In the genomic region with DNA sequence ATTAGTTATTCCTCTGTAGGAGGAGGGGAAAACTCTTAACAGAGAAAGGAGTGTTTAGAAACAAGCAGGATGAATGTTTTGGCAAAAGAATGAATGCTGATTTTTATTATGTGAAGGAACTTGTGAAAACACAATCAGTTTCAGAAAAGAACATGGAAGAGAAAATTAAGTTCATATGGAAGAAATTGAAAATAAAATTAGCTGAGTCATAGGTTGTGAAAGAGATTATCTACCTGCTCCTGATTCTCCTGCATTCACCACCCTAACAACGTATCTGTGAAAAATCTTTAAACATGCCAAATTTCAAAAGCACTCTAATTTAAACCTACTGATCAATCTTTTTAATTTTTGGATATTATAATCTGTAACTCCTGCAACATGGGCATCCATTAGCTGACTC, we compare ENCODE assay signal across 21 cellular contexts.
DNase-seq lines count a peak whose midpoint lies in the region; ATAC-seq, FAIRE-seq and TF ChIP-seq lines count a peak whose summit lies in the region.
"Had no signal": no experiment of that assay in that cellular context is flagged by ENCODE, and none has a peak within 500 bp of the region (broad histone marks: within the 10 kb centered on the region; RNA-seq: fewer than 3 reads in every experiment).

No MANE protein-coding gene starts in this region.

- H3K9ac ChIP-seq in K562 (ENCODE audit: insufficient read depth in 1 of 2, low read depth in 2 of 2, low read length in 2 of 2) = no peak overlapping the region
- H3K9ac ChIP-seq: BLaER1 had no signal

- CTCF ChIA-PET in K562 (lab: Yijun Ruan, JAX; ENCODE audit: low intra/inter-chr PET ratio) (no interaction called here), RWPE1 (lab: Yijun Ruan, JAX) (no interaction called here)

- TF ChIP-seq EP300 in K562 (IDR thresholded peaks at IDR 0.05; ENCODE audit: low read length) = no peak

- DNase-seq in GM03348 (ENCODE audit: low spot score) = peak; percentile 6
- no peak for DNase-seq in GM23338 (ENCODE audit: low spot score)
- DNase-seq in K562 (ENCODE audit: extremely low read depth in 1 of 4, low spot score in 3 of 4) = no peak
- peak; percentile 22 for DNase-seq in fibroblast of peridontal ligament (ENCODE audit: extremely low read depth)
- no peak for DNase-seq in vagina (ENCODE audit: extremely low spot score in 2 of 2)
- DNase-seq in RWPE1 (ENCODE audit: low spot score) = no peak
- DNase-seq in progenitor cell of endocrine pancreas (ENCODE audit: low spot score, unreplicated experiment) = no peak
- DNase-seq: Caco-2; CD4-positive, CD25-positive, alpha-beta regulatory T cell; CD8-positive, alpha-beta T cell; DMS153; DND-41; H9 had no signal

- H3K4me1 ChIP-seq in GM23338 (ENCODE audit: insufficient read depth) = no peaks in the 10 kb centered on the region
- H3K4me1 ChIP-seq in K562 (replicated peaks in 1 of 2; ENCODE audit: control insufficient read depth in 2 of 2, insufficient read depth in 2 of 2, low read length in 2 of 2) = no peaks in the 10 kb centered on the region
- no peaks in the 10 kb centered on the region for H3K4me1 ChIP-seq in vagina
- H3K4me1 ChIP-seq: BLaER1 had no signal

- H3F3A ChIP-seq in GM23338 (replicated peaks; ENCODE audit: low read depth) = no peaks in the 10 kb centered on the region

- in situ Hi-C loops in K562 (cut with MboI) = no loop called here

- BruUV-seq in K562 (replicated peaks; lab: Mats Ljungman, UMichigan) = no TSS peak

- ATAC-seq in GM23338 (no peak), K562 (no peak), GM21390 (IDR thresholded peaks at IDR 0.05; ENCODE audit: unreplicated experiment) (no peak)
- ATAC-seq: CD8-positive, alpha-beta T cell; GM12878; HCT116 had no signal

- H3K79me2 ChIP-seq in GM23338 (replicated peaks; ENCODE audit: insufficient read depth) = no peaks in the 10 kb centered on the region
- no peaks in the 10 kb centered on the region for H3K79me2 ChIP-seq in K562 (ENCODE audit: control insufficient read depth, insufficient read depth, low read length)

- H3K4me1 Mint-ChIP-seq in GM23338 (no peaks in the 10 kb centered on the region), progenitor cell of endocrine pancreas (ENCODE audit: low read depth) (peaks cover 20% of the 10 kb centered on the region)
- H3K4me1 Mint-ChIP-seq: B cell; CD4-positive, CD25-positive, alpha-beta regulatory T cell; H9 had no signal

- H3K9me3 Mint-ChIP-seq in GM23338 (no peaks in the 10 kb centered on the region), progenitor cell of endocrine pancreas (ENCODE audit: low read depth) (peaks cover 4% of the 10 kb centered on the region)
- H3K9me3 Mint-ChIP-seq: CD8-positive, alpha-beta T cell had no signal

- H3K4me3 ChIP-seq in GM23338 = no peak overlapping the region
- no peak overlapping the region for H3K4me3 ChIP-seq in K562
- no peak overlapping the region for H3K4me3 ChIP-seq in vagina
- H3K4me3 ChIP-seq: BLaER1, GM12878 had no signal

- H3K36me3 ChIP-seq in GM23338 (ENCODE audit: insufficient read depth) (no peaks in the 10 kb centered on the region), K562 (ENCODE audit: control insufficient read depth, insufficient read depth, low read length) (no peaks in the 10 kb centered on the region), vagina (no peaks in the 10 kb centered on the region)
- H3K36me3 ChIP-seq: BLaER1 had no signal

- no peak for TF ChIP-seq CTCF in GM23338 (conservative IDR thresholded peaks at IDR 0.05; ENCODE audit: low read depth in 2 of 2)
- TF ChIP-seq CTCF in K562 (IDR thresholded peaks at IDR 0.05 in 2 of 3, conservative IDR thresholded peaks at IDR 0.05 in 1 of 3; ENCODE audit: insufficient read depth in 2 of 3, low read depth in 1 of 3, low read length in 3 of 3) = no peak
- TF ChIP-seq CTCF in vagina (IDR thresholded peaks at IDR 0.05) = no peak
- no peak for TF ChIP-seq CTCF in RWPE1 (conservative IDR thresholded peaks at IDR 0.05; ENCODE audit: low read depth)
- TF ChIP-seq CTCF in progenitor cell of endocrine pancreas (IDR thresholded peaks at IDR 0.05; ENCODE audit: unreplicated experiment) = no peak

- TF ChIP-seq RAD21 in K562 (CRISPR knock-in tag; conservative IDR thresholded peaks at IDR 0.05 in 1 of 2, IDR thresholded peaks at IDR 0.05 in 1 of 2) = no peak

- H2AFZ ChIP-seq in GM23338 (no peak overlapping the region), K562 (ENCODE audit: low read depth, low read length) (no peak overlapping the region)

- POLR2A ChIA-PET in K562 (lab: Yijun Ruan, JAX) = no interaction called here
- POLR2A ChIA-PET in RWPE1 (lab: Yijun Ruan, JAX; ENCODE audit: low non-redundant PET) = no interaction called here

- H3K4me3 Mint-ChIP-seq in GM23338 (no peak overlapping the region), progenitor cell of endocrine pancreas (ENCODE audit: low read depth) (no peak overlapping the region)
- H3K4me3 Mint-ChIP-seq: B cell; CD4-positive, CD25-positive, alpha-beta regulatory T cell; CD8-positive, alpha-beta T cell; H9 had no signal

- H3K36me3 Mint-ChIP-seq in GM23338 (ENCODE audit: low read depth) = no peaks in the 10 kb centered on the region
- H3K36me3 Mint-ChIP-seq in progenitor cell of endocrine pancreas (ENCODE audit: insufficient read depth) = no peaks in the 10 kb centered on the region
- H3K36me3 Mint-ChIP-seq: CD4-positive, CD25-positive, alpha-beta regulatory T cell; CD8-positive, alpha-beta T cell had no signal

- no peaks in the 10 kb centered on the region for H3K27me3 Mint-ChIP-seq in GM23338 (ENCODE audit: insufficient read depth, low read depth, poor library complexity)
- peaks cover 15% of the 10 kb centered on the region for H3K27me3 Mint-ChIP-seq in progenitor cell of endocrine pancreas
- H3K27me3 Mint-ChIP-seq: B cell; CD4-positive, CD25-positive, alpha-beta regulatory T cell had no signal

- peak overlapping the region; percentile 39; the same call in 1 of the 2 replicates for H3K27ac Mint-ChIP-seq in GM23338
- H3K27ac Mint-ChIP-seq in progenitor cell of endocrine pancreas = no peak overlapping the region
- H3K27ac Mint-ChIP-seq: B cell; CD4-positive, CD25-positive, alpha-beta regulatory T cell; CD8-positive, alpha-beta T cell; H9 had no signal

- no peaks in the 10 kb centered on the region for H3K27me3 ChIP-seq in GM23338 (ENCODE audit: insufficient read depth)
- no peaks in the 10 kb centered on the region for H3K27me3 ChIP-seq in K562 (ENCODE audit: control insufficient read depth in 2 of 2, insufficient read depth in 2 of 2, low read length in 2 of 2)
- no peaks in the 10 kb centered on the region for H3K27me3 ChIP-seq in vagina
- H3K27me3 ChIP-seq: BLaER1 had no signal

- H4K20me1 ChIP-seq in GM23338 (replicated peaks; ENCODE audit: insufficient read depth) = no peaks in the 10 kb centered on the region
- no peaks in the 10 kb centered on the region for H4K20me1 ChIP-seq in K562 (replicated peaks; ENCODE audit: control insufficient read depth, insufficient read depth, low read length)
- H4K20me1 ChIP-seq: BLaER1 had no signal

- no peak overlapping the region for H3K27ac ChIP-seq in GM23338 (ENCODE audit: low read depth)
- H3K27ac ChIP-seq in K562 (ENCODE audit: extremely low read depth, low read depth, low read length) = no peak overlapping the region
- H3K27ac ChIP-seq in vagina = no peak overlapping the region
- H3K27ac ChIP-seq in RWPE1 = no peak overlapping the region
- H3K27ac ChIP-seq: BLaER1, C4-2B had no signal

- no peaks in the 10 kb centered on the region for H3K9me1 ChIP-seq in K562 (ENCODE audit: control insufficient read depth, insufficient read depth, low read length)

- FAIRE-seq in K562 (lab: Jason Lieb, UNC) = no peak
- FAIRE-seq: G401.6, GM12878, GM18507 had no signal

- 0% methylated on average over 1 of the region's 1 CpG for WGBS in K562 (ENCODE audit: insufficient coverage, low coverage, missing lambda C conversion rate)

- TF ChIP-seq POLR2A in K562 (conservative IDR thresholded peaks at IDR 0.05) (no peak), vagina (IDR thresholded peaks at IDR 0.05) (no peak)

- H3K4me2 ChIP-seq in GM23338 (no peak overlapping the region), K562 (ENCODE audit: insufficient read depth, low read length) (no peak overlapping the region)
- H3K4me2 ChIP-seq: BLaER1 had no signal

- H3K9me2 ChIP-seq in GM23338 (ENCODE audit: insufficient read depth) = 0 out of 2 replicates have a peak, but pooled peaks cover 11% of the 10 kb centered on the region

- H3K9me3 ChIP-seq in K562 (replicated peaks; ENCODE audit: control insufficient read depth, insufficient read depth, low read depth, low read length) (no peaks in the 10 kb centered on the region), vagina (no peaks in the 10 kb centered on the region)
- H3K9me3 ChIP-seq: BLaER1 had no signal

- intact Hi-C loops in K562 (cut with micrococcal nuclease) (no loop called here), vagina (cut with DNase I) (no loop called here)

TF ChIP-seq in GM23338, 12 proteins besides CTCF, POLR2A, EP300 and RAD21 (continues in another document):
- TF ChIP-seq POLR2AphosphoS5 (IDR thresholded peaks at IDR 0.05; ENCODE audit: low read depth) = no peak
- TF ChIP-seq CREB1 (CRISPR knock-in tag; IDR thresholded peaks at IDR 0.05; ENCODE audit: low read depth) = no peak
- TF ChIP-seq EZH2phosphoT487 (IDR thresholded peaks at IDR 0.05; ENCODE audit: unreplicated experiment) = no peak

TF ChIP-seq in K562, 482 proteins besides CTCF, POLR2A, EP300 and RAD21:
- TF ChIP-seq ZNF316 (IDR thresholded peaks at IDR 0.05) = 0 out of 2 replicates have a peak, but pooled peaks have one; percentile 2
- TF ChIP-seq NFE2L1 (tag; IDR thresholded peaks at IDR 0.05; ENCODE audit: borderline replicate concordance, low read depth) = peak; percentile 26; the same call in 1 of the 2 replicates
- TF ChIP-seq CHD1 (IDR thresholded peaks at IDR 0.05; ENCODE audit: low read length) = no peak

Comparison
In these comparisons a context has a peak if more than half of its experiments do, and no peak if none do; other contexts are left out.
1. DNase-seq: peak in GM03348 (single experiment) and fibroblast of peridontal ligament (single experiment); none in GM23338 (single experiment), K562 (0 of 4), vagina (0 of 2), RWPE1 (single experiment) and progenitor cell of endocrine pancreas (single experiment).